In the genomic region with DNA sequence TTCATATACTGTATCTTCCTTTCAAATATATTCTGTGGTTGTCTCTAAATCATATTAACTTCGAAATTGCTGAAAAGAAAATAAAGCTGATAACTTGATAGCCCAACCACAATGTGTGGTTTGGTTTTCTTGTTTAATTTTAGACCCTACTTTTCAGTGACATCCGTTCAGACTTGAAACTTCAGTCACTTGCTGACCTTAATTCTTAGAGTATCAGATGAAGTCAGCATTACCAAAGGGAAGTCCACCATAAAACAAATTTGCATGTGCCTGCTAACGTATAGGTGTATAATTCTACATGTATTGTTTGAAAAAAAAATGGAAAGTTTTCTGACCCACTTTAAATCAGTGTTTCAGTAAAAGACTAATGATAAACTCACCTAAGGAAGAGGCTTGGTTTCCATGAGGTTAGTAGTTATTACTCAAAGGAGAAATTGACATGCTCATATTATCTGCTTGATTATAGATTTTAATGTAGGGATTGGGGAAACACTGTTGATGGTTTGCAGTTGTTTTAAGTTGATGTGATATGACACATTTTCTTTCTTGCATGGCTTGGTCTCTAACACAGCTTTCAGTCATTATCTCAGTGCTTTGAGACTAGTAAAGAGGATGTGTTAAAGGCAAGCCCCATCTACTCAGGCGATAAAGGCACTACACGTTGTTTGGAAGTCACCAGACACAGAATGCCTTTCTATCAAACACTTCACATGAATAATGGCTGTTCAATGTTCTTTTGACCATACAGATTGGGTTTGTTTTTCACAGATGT, we compare ENCODE assay signal across 1 cellular context.
TF ChIP-seq lines count a peak whose summit lies in the region.

No MANE protein-coding gene starts in this region.

TF ChIP-seq in GM12878, 131 proteins besides CTCF, POLR2A, EP300 and RAD21 (continued from another document):
- TF ChIP-seq CREM (IDR thresholded peaks at IDR 0.05; ENCODE audit: low read depth): 0 out of 2 replicates have a peak, but pooled peaks have one; percentile 10
- peak; percentile 54; the same call in 1 of the 2 replicates for TF ChIP-seq MTA3 (IDR thresholded peaks at IDR 0.05; ENCODE audit: borderline replicate concordance, low read length)
- TF ChIP-seq IKZF2 (IDR thresholded peaks at IDR 0.05): peak in 1 of 2 experiments; percentile 9; a peak in 1 of 4 replicates
- TF ChIP-seq EZH2 (IDR thresholded peaks at IDR 0.05; ENCODE audit: borderline replicate concordance, control insufficient read depth, low read depth, low read length): no peak
- TF ChIP-seq POU2F2 (IDR thresholded peaks at IDR 0.05; ENCODE audit: borderline replicate concordance, low read depth, low read length): peak; percentile 66; the same call in 2 of the 3 replicates
- TF ChIP-seq GABPA (IDR thresholded peaks at IDR 0.05; ENCODE audit: low read depth): 0 out of 2 replicates have a peak, but pooled peaks have one; percentile 37
- TF ChIP-seq CREB1 (IDR thresholded peaks at IDR 0.05; ENCODE audit: low read depth): peak; percentile 44; the same call in 1 of the 2 replicates
- TF ChIP-seq CBX5 (IDR thresholded peaks at IDR 0.05; ENCODE audit: low read depth): no peak
- TF ChIP-seq, protein P1, sequence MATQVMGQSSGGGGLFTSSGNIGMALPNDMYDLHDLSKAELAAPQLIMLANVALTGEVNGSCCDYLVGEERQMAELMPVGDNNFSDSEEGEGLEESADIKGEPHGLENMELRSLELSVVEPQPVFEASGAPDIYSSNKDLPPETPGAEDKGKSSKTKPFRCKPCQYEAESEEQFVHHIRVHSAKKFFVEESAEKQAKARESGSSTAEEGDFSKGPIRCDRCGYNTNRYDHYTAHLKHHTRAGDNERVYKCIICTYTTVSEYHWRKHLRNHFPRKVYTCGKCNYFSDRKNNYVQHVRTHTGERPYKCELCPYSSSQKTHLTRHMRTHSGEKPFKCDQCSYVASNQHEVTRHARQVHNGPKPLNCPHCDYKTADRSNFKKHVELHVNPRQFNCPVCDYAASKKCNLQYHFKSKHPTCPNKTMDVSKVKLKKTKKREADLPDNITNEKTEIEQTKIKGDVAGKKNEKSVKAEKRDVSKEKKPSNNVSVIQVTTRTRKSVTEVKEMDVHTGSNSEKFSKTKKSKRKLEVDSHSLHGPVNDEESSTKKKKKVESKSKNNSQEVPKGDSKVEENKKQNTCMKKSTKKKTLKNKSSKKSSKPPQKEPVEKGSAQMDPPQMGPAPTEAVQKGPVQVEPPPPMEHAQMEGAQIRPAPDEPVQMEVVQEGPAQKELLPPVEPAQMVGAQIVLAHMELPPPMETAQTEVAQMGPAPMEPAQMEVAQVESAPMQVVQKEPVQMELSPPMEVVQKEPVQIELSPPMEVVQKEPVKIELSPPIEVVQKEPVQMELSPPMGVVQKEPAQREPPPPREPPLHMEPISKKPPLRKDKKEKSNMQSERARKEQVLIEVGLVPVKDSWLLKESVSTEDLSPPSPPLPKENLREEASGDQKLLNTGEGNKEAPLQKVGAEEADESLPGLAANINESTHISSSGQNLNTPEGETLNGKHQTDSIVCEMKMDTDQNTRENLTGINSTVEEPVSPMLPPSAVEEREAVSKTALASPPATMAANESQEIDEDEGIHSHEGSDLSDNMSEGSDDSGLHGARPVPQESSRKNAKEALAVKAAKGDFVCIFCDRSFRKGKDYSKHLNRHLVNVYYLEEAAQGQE (IDR thresholded peaks at IDR 0.05; ENCODE audit: low read depth, low read length): no peak
- TF ChIP-seq YY1 (IDR thresholded peaks at IDR 0.05; ENCODE audit: low read depth, low read length): no peak
- TF ChIP-seq SMAD1 (IDR thresholded peaks at IDR 0.05; ENCODE audit: low read depth, partially characterized antibody): no peak
- TF ChIP-seq ZNF622 (IDR thresholded peaks at IDR 0.05): no peak
- TF ChIP-seq MEF2A (IDR thresholded peaks at IDR 0.05; ENCODE audit: insufficient read depth, low read depth, low read length): peak; percentile 89
- no peak for TF ChIP-seq NBN (IDR thresholded peaks at IDR 0.05)
- TF ChIP-seq, protein P2, sequence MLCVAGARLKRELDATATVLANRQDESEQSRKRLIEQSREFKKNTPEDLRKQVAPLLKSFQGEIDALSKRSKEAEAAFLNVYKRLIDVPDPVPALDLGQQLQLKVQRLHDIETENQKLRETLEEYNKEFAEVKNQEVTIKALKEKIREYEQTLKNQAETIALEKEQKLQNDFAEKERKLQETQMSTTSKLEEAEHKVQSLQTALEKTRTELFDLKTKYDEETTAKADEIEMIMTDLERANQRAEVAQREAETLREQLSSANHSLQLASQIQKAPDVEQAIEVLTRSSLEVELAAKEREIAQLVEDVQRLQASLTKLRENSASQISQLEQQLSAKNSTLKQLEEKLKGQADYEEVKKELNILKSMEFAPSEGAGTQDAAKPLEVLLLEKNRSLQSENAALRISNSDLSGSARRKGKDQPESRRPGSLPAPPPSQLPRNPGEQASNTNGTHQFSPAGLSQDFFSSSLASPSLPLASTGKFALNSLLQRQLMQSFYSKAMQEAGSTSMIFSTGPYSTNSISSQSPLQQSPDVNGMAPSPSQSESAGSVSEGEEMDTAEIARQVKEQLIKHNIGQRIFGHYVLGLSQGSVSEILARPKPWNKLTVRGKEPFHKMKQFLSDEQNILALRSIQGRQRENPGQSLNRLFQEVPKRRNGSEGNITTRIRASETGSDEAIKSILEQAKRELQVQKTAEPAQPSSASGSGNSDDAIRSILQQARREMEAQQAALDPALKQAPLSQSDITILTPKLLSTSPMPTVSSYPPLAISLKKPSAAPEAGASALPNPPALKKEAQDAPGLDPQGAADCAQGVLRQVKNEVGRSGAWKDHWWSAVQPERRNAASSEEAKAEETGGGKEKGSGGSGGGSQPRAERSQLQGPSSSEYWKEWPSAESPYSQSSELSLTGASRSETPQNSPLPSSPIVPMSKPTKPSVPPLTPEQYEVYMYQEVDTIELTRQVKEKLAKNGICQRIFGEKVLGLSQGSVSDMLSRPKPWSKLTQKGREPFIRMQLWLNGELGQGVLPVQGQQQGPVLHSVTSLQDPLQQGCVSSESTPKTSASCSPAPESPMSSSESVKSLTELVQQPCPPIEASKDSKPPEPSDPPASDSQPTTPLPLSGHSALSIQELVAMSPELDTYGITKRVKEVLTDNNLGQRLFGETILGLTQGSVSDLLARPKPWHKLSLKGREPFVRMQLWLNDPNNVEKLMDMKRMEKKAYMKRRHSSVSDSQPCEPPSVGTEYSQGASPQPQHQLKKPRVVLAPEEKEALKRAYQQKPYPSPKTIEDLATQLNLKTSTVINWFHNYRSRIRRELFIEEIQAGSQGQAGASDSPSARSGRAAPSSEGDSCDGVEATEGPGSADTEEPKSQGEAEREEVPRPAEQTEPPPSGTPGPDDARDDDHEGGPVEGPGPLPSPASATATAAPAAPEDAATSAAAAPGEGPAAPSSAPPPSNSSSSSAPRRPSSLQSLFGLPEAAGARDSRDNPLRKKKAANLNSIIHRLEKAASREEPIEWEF (IDR thresholded peaks at IDR 0.05; ENCODE audit: insufficient replicate concordance, low read depth, low read length): no peak
- TF ChIP-seq RUNX3 (IDR thresholded peaks at IDR 0.05; ENCODE audit: low read length): peak; percentile 95
- TF ChIP-seq WRNIP1 (IDR thresholded peaks at IDR 0.05; ENCODE audit: borderline replicate concordance, low read depth, low read length): no peak
- TF ChIP-seq HDAC2 (IDR thresholded peaks at IDR 0.05): no peak
- TF ChIP-seq, protein P3, sequence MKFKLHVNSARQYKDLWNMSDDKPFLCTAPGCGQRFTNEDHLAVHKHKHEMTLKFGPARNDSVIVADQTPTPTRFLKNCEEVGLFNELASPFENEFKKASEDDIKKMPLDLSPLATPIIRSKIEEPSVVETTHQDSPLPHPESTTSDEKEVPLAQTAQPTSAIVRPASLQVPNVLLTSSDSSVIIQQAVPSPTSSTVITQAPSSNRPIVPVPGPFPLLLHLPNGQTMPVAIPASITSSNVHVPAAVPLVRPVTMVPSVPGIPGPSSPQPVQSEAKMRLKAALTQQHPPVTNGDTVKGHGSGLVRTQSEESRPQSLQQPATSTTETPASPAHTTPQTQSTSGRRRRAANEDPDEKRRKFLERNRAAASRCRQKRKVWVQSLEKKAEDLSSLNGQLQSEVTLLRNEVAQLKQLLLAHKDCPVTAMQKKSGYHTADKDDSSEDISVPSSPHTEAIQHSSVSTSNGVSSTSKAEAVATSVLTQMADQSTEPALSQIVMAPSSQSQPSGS (IDR thresholded peaks at IDR 0.05; ENCODE audit: low read length): peak; percentile 91
- 0 out of 2 replicates have a peak, but pooled peaks have one; percentile 18 for TF ChIP-seq NR2F1 (conservative IDR thresholded peaks at IDR 0.05)
- TF ChIP-seq, protein P4, sequence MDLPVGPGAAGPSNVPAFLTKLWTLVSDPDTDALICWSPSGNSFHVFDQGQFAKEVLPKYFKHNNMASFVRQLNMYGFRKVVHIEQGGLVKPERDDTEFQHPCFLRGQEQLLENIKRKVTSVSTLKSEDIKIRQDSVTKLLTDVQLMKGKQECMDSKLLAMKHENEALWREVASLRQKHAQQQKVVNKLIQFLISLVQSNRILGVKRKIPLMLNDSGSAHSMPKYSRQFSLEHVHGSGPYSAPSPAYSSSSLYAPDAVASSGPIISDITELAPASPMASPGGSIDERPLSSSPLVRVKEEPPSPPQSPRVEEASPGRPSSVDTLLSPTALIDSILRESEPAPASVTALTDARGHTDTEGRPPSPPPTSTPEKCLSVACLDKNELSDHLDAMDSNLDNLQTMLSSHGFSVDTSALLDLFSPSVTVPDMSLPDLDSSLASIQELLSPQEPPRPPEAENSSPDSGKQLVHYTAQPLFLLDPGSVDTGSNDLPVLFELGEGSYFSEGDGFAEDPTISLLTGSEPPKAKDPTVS (IDR thresholded peaks at IDR 0.05; ENCODE audit: low read depth, low read length): no peak
